In genomic region chr6:154773610-154774089, GRCh38 we compare ENCODE assay signal across 9 cellular contexts. TPM values are rescaled to one million over a fixed set of nuclear protein-coding genes. Genes with fewer than 3 reads are reported as not detected.
DNase-seq lines count a peak whose midpoint lies in the region; ATAC-seq, FAIRE-seq and TF ChIP-seq lines count a peak whose summit lies in the region.
"Had no signal": no experiment of that assay in that cellular context is flagged by ENCODE, and none has a peak within 500 bp of the region (broad histone marks: within the 10 kb centered on the region; RNA-seq: fewer than 3 reads in every experiment).

No MANE protein-coding gene starts in this region.

- peaks cover 12% of the 10 kb centered on the region for H3K36me3 ChIP-seq in upper lobe of right lung

- no peak overlapping the region for H3K27ac ChIP-seq in upper lobe of right lung
- H3K27ac ChIP-seq: SJSA1 had no signal

- H3K4me1 ChIP-seq in upper lobe of right lung, result no peaks in the 10 kb centered on the region
- H3K4me1 ChIP-seq: SJSA1 had no signal

- in situ Hi-C loops in GM13976 (cut with MboI; ENCODE audit: low sequenced_read_pairs, unreplicated experiment), result no loop called here

- DNase-seq in GM13976 (ENCODE audit: low spot score), result peak; percentile 59
- peak; percentile 22 for DNase-seq in GM19239 (ENCODE audit: insufficient read length, low spot score)
- no peak for DNase-seq in upper lobe of right lung
- no peak for DNase-seq in cerebellum (ENCODE audit: low spot score)

- H3K4me3 ChIP-seq in upper lobe of right lung, result no peak overlapping the region
- H3K4me3 ChIP-seq: SJSA1 had no signal

- no peaks in the 10 kb centered on the region for H3K27me3 ChIP-seq in upper lobe of right lung
- H3K27me3 ChIP-seq: SJSA1 had no signal

- peak; percentile 98 for ATAC-seq in HG02798 (IDR thresholded peaks at IDR 0.05; ENCODE audit: poor library complexity, unreplicated experiment)
- ATAC-seq in HG03571 (IDR thresholded peaks at IDR 0.05; ENCODE audit: unreplicated experiment), result peak; percentile 94
- no peak for ATAC-seq in upper lobe of right lung
- ATAC-seq in esophagus mucosa, result no peak
- no peak for ATAC-seq in SK-N-SH treated with all-trans-retinoic acid at 6 μM for 48 hours

- TF ChIP-seq CTCF in GM13976 (IDR thresholded peaks at IDR 0.05; ENCODE audit: borderline replicate concordance, control extremely low read depth, extremely low read depth, insufficient read depth, missing control alignments) (no peak), upper lobe of right lung (IDR thresholded peaks at IDR 0.05) (no peak)

- intact Hi-C loops in upper lobe of right lung (cut with DNase I), result no loop called here

- peak; percentile 93 for FAIRE-seq in GM19239 (lab: Jason Lieb, UNC)

- no peaks in the 10 kb centered on the region for H3K9me3 ChIP-seq in upper lobe of right lung
- H3K9me3 ChIP-seq: SJSA1 had no signal

TF ChIP-seq in SK-N-SH treated with all-trans-retinoic acid at 6 μM for 48 hours, 23 proteins besides CTCF, POLR2A, EP300 and RAD21:
- TF ChIP-seq BACH2 (CRISPR knock-in tag; IDR thresholded peaks at IDR 0.05; ENCODE audit: borderline replicate concordance) (no peak), SNAI2 (CRISPR knock-in tag; IDR thresholded peaks at IDR 0.05) (no peak), ZC3H10 (CRISPR knock-in tag; IDR thresholded peaks at IDR 0.05) (no peak), CREB5 (CRISPR knock-in tag; IDR thresholded peaks at IDR 0.05; ENCODE audit: low read depth) (no peak), TOX (CRISPR knock-in tag; IDR thresholded peaks at IDR 0.05; ENCODE audit: borderline replicate concordance) (no peak), ZNF70 (CRISPR knock-in tag; IDR thresholded peaks at IDR 0.05) (no peak), ARNTL (CRISPR knock-in tag; IDR thresholded peaks at IDR 0.05; ENCODE audit: borderline replicate concordance, low read depth) (no peak), RARB (CRISPR knock-in tag; IDR thresholded peaks at IDR 0.05) (no peak), ZFP30 (CRISPR knock-in tag; IDR thresholded peaks at IDR 0.05) (no peak), ZNF565 (CRISPR knock-in tag; conservative IDR thresholded peaks at IDR 0.05; ENCODE audit: low read depth) (no peak), ISL1 (CRISPR knock-in tag; IDR thresholded peaks at IDR 0.05) (no peak), PPARA (CRISPR knock-in tag; IDR thresholded peaks at IDR 0.05; ENCODE audit: borderline replicate concordance) (no peak), OSR1 (CRISPR knock-in tag; IDR thresholded peaks at IDR 0.05) (no peak), ZFP3 (CRISPR knock-in tag; IDR thresholded peaks at IDR 0.05) (no peak), CSDC2 (CRISPR knock-in tag; IDR thresholded peaks at IDR 0.05) (no peak), TSHZ2 (CRISPR knock-in tag; IDR thresholded peaks at IDR 0.05) (no peak)

RNA-seq across cellular contexts. Expression of gene SCAF8, which starts 40.4 kb away (rescaled TPM):
- total RNA-seq in upper lobe of right lung (38.8 TPM), esophagus mucosa (20.4 TPM), cerebellum (78.9 TPM)

Comparison
In these comparisons a context has a peak if more than half of its experiments do, and no peak if none do; other contexts are left out.
1. DNase-seq: peak in GM13976 (single experiment) and GM19239 (single experiment); none in upper lobe of right lung (single experiment) and cerebellum (single experiment).
2. ATAC-seq: peak in HG02798 (single experiment) and HG03571 (single experiment); none in upper lobe of right lung (single experiment), esophagus mucosa (single experiment) and SK-N-SH treated with all-trans-retinoic acid at 6 μM for 48 hours (single experiment).